ENCODE assay signal across 9 cellular contexts in genomic region chr14:80930836-80931389, GRCh38.
DNase-seq lines count a peak whose midpoint lies in the region; ATAC-seq and TF ChIP-seq lines count a peak whose summit lies in the region.
"Had no signal": no experiment of that assay in that cellular context is flagged by ENCODE, and none has a peak within 500 bp of the region (broad histone marks: within the 10 kb centered on the region; RNA-seq: fewer than 3 reads in every experiment).

No MANE protein-coding gene starts in this region.

- H3K4me3 ChIP-seq in brain microvascular endothelial cell (ENCODE audit: low read depth, low read length), result no peak overlapping the region
- H3K4me3 ChIP-seq: pancreas had no signal

- no peaks in the 10 kb centered on the region for H3K36me3 ChIP-seq in brain microvascular endothelial cell (replicated peaks)
- H3K36me3 ChIP-seq: pancreas had no signal

- TF ChIP-seq CTCF in RWPE1 (conservative IDR thresholded peaks at IDR 0.05; ENCODE audit: low read depth), result no peak
- no peak for TF ChIP-seq CTCF in brain microvascular endothelial cell (IDR thresholded peaks at IDR 0.05; ENCODE audit: low read depth, low read length, missing control alignments)

- DNase-seq in AML-193 (lab: John Stamatoyannopoulos, UW) (peak; percentile 95 to 96), RWPE1 (ENCODE audit: low spot score) (peak; percentile 80), brain microvascular endothelial cell (peak; percentile 84), DMS 273 (lab: John Stamatoyannopoulos, UW; ENCODE audit: unreplicated experiment) (no peak)
- DNase-seq in stimulated activated CD4-positive, alpha-beta T cell treated with anti-CD3 and anti-CD28 coated beads, Interleukin-2, amount 100 ng/mL, for 24 hours, result peak; percentile 34 to 58
- DNase-seq in effector CD8-positive, alpha-beta T cell (lab: John Stamatoyannopoulos, UW), result no peak
- DNase-seq: pancreas had no signal

- H3K27ac ChIP-seq in RWPE1 (no peak overlapping the region), brain microvascular endothelial cell (peak overlapping the region; percentile 71)
- H3K27ac ChIP-seq: pancreas had no signal

- POLR2A ChIA-PET in RWPE1 (lab: Yijun Ruan, JAX; ENCODE audit: low non-redundant PET), result interaction anchor here (1.0 kb wide), 1 partner anchor 11 kb away, joined by 5 read pairs; the partner anchor contains the start of gene CEP128

- peak; percentile 97 for ATAC-seq in GM18909 (IDR thresholded peaks at IDR 0.05; ENCODE audit: poor library complexity, unreplicated experiment)
- ATAC-seq in HG03097 (IDR thresholded peaks at IDR 0.05; ENCODE audit: low FRiP score, unreplicated experiment), result peak; percentile 99

- H3K27me3 ChIP-seq in brain microvascular endothelial cell (replicated peaks), result no peaks in the 10 kb centered on the region
- H3K27me3 ChIP-seq: pancreas had no signal

- CTCF ChIA-PET in RWPE1 (lab: Yijun Ruan, JAX), result interaction anchor here (0.6 kb wide), 2 partner anchors 128 to 1024 kb away, joined by 3 read pairs; no protein-coding TSS in a partner anchor

- in situ Hi-C loops in brain microvascular endothelial cell (cut with HindIII; ENCODE audit: low pct_ligation_motif_present, low sequenced_read_pairs), result no loop called here

Comparison
In these comparisons a context has a peak if more than half of its experiments do, and no peak if none do; other contexts are left out.
1. DNase-seq: peak in AML-193 (2 of 2), RWPE1 (single experiment), brain microvascular endothelial cell (single experiment) and stimulated activated CD4-positive, alpha-beta T cell treated with anti-CD3 and anti-CD28 coated beads, Interleukin-2, amount 100 ng/mL, for 24 hours (2 of 2); none in DMS 273 (single experiment) and effector CD8-positive, alpha-beta T cell (single experiment).